In the genomic region with DNA sequence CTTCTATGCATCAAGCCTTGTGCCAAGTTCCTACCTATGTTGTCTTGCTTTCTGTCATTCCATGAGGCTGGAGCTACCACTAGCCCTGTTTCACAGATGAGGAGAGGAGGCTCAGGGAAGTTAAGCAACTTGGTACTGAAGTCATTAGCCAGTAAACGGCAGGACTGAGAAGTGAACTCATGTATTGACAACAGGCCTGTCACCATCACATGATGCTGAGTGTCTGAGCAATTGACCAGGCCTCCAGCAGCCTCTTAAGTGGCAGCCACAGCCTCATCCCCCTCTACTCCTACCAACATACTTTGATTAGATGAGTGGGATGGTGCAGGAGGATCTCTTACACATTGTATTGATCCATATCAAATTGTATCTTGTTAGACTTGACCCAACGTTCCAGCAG, we compare ENCODE assay signal across 23 cellular contexts.
"Had no signal": no experiment of that assay in that cellular context is flagged by ENCODE, and none has a peak within 500 bp of the region (broad histone marks: within the 10 kb centered on the region; RNA-seq: fewer than 3 reads in every experiment).

No MANE protein-coding gene starts in this region.

- H3K4me3 ChIP-seq: colonic mucosa, esophagus muscularis mucosa, mucosa of descending colon, pancreas, skin epidermis, spleen, testis, tibial nerve, upper lobe of right lung, uterus had no signal

- H3K27ac ChIP-seq: colonic mucosa, esophagus muscularis mucosa, neutrophil, pancreas, skin epidermis, spleen, testis, tibial nerve, upper lobe of right lung, uterus had no signal

- DNase-seq: colonic mucosa; dermis blood vessel endothelial cell; effector memory CD4-positive, alpha-beta T cell; foreskin melanocyte; glutamatergic neuron; hypothalamus; immature natural killer cell; mesenchymal stem cell; mucosa of descending colon; naive B cell; pancreas; spleen; stimulated activated CD4-positive, alpha-beta T cell treated with anti-CD3 and anti-CD28 coated beads, Interleukin-4, amount 100 ng/mL, for 4 hours; stimulated activated naive CD8-positive, alpha-beta T cell treated with anti-CD3 and anti-CD28 coated beads, Interleukin-15, Interleukin-2, amounts not matched to agents 100 U/mL and 50 U/mL, for 24 hours; substantia nigra; testis; upper lobe of right lung; uterus had no signal

- ATAC-seq: mucosa of descending colon; natural killer cell treated with Interleukin-12 subunit alpha and Interleukin-12 subunit beta and Interleukin-15 and Interleukin-18, amount 100 ng/mL, for 72 hours; pancreas; stimulated activated naive CD8-positive, alpha-beta T cell treated with anti-CD3 and anti-CD28 coated beads, Interleukin-15, Interleukin-2, amounts not matched to agents 100 U/mL and 50 U/mL, for 24 hours; upper lobe of right lung had no signal

- H3K4me1 ChIP-seq: colonic mucosa, esophagus muscularis mucosa, pancreas, spleen, testis, tibial nerve, upper lobe of right lung, uterus had no signal

- H3K27me3 ChIP-seq: colonic mucosa, esophagus muscularis mucosa, neutrophil, pancreas, testis, tibial nerve, upper lobe of right lung, uterus had no signal

- H3K9me3 ChIP-seq: colonic mucosa, mucosa of descending colon, neutrophil, pancreas, testis, tibial nerve, upper lobe of right lung had no signal

- H3K36me3 ChIP-seq: colonic mucosa, esophagus muscularis mucosa, neutrophil, pancreas, spleen, tibial nerve, upper lobe of right lung, uterus had no signal
